ENCODE assay signal across 8 cellular contexts in the genomic region with DNA sequence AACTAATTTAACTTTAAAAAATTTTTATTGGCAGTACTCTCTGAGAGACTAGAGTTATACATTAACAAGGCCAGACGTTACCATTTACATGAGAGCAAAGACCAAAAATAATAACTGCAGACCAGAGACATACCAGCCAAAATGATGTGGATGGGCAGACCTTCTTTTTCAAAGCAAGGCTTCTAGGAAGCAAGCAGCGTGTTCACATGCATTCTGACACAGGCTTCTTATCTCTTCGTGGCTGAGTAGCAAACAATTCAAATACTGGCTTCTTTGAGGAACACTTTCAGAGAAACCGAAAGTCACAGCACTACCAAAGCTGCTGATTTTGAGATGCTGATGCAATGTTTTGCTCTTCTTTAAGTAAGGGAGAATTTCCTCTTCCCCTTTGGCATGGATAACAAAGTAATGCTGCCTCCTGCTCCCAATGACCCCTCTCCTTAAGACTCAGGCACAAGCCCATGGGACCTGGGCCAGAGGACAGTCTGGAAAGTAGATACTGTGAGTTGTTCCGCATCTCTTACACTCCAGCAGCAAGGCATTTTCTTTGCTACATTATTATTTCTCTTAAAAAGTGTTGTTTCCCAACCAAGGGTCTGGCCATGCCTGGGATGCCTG.
DNase-seq lines count a peak whose midpoint lies in the region; ATAC-seq and TF ChIP-seq lines count a peak whose summit lies in the region.

No MANE protein-coding gene starts in this region.

- no peaks in the 10 kb centered on the region for H4K20me1 ChIP-seq in osteoblast (ENCODE audit: insufficient read depth, low read length)

- H3K27me3 ChIP-seq in osteoblast (ENCODE audit: insufficient read depth, low read length) (no peaks in the 10 kb centered on the region), endodermal cell (ENCODE audit: control insufficient read depth, insufficient read depth, low read length, poor library complexity, severe bottlenecking) (no peaks in the 10 kb centered on the region)

- no peaks in the 10 kb centered on the region for H3K79me2 ChIP-seq in osteoblast (ENCODE audit: insufficient read depth, low read length)

- TF ChIP-seq CTCF in coronary artery (IDR thresholded peaks at IDR 0.05) (no peak), osteoblast (IDR thresholded peaks at IDR 0.05; ENCODE audit: extremely low read depth, low read depth, low read length) (no peak), endodermal cell (conservative IDR thresholded peaks at IDR 0.05) (no peak)

- no peaks in the 10 kb centered on the region for H3K36me3 Mint-ChIP-seq in endodermal cell (ENCODE audit: low read depth)
- H3K36me3 Mint-ChIP-seq in effector memory CD8-positive, alpha-beta T cell (ENCODE audit: insufficient read depth), result no peaks in the 10 kb centered on the region

- H3K36me3 ChIP-seq in osteoblast (ENCODE audit: insufficient read depth, low read length) (no peaks in the 10 kb centered on the region), endodermal cell (ENCODE audit: control insufficient read depth, insufficient read depth, low read length) (no peaks in the 10 kb centered on the region)

- H3K4me3 Mint-ChIP-seq in endodermal cell, result no peak overlapping the region
- no peak overlapping the region for H3K4me3 Mint-ChIP-seq in effector memory CD8-positive, alpha-beta T cell

- peak overlapping the region; percentile 35 for H3K4me3 ChIP-seq in coronary artery
- no peak overlapping the region for H3K4me3 ChIP-seq in osteoblast (ENCODE audit: insufficient read depth, low read length)
- no peak overlapping the region for H3K4me3 ChIP-seq in endodermal cell (ENCODE audit: low read length)

- H2AFZ ChIP-seq in osteoblast (ENCODE audit: low read length), result peak overlapping the region; percentile 74

- H3K27me3 Mint-ChIP-seq in endodermal cell (ENCODE audit: insufficient read depth), result no peaks in the 10 kb centered on the region
- peaks cover 9 to 11% of the 10 kb centered on the region in 2 donors for H3K27me3 Mint-ChIP-seq in effector memory CD8-positive, alpha-beta T cell

- H3K27ac ChIP-seq in coronary artery (peak overlapping the region; percentile 49 to 64), osteoblast (ENCODE audit: low read depth, low read length) (peak overlapping the region; percentile 35), endodermal cell (ENCODE audit: low read depth, low read length) (no peak overlapping the region)

- no peak for DNase-seq in coronary artery (ENCODE audit: low spot score)
- DNase-seq in osteoblast (ENCODE audit: insufficient read length, low spot score, missing footprints), result no peak
- DNase-seq in endodermal cell, result no peak
- no peak for DNase-seq in middle frontal gyrus (ENCODE audit: extremely low spot score, low spot score)
- no peak for DNase-seq in stimulated activated CD4-positive, alpha-beta T cell treated with anti-CD3 and anti-CD28 coated beads, Interleukin-2, amount 100 ng/mL, for 24 hours
- no peak for DNase-seq in effector memory CD8-positive, alpha-beta T cell

- H3K4me1 ChIP-seq in osteoblast (ENCODE audit: insufficient read depth, low read length) (peaks cover 42% of the 10 kb centered on the region), endodermal cell (ENCODE audit: control insufficient read depth, insufficient read depth, low read length) (peaks cover 10% of the 10 kb centered on the region)

- no peaks in the 10 kb centered on the region for H3K9me3 Mint-ChIP-seq in endodermal cell
- no peaks in the 10 kb centered on the region for H3K9me3 Mint-ChIP-seq in effector memory CD8-positive, alpha-beta T cell

- ATAC-seq in GM18868 (IDR thresholded peaks at IDR 0.05; ENCODE audit: unreplicated experiment), result peak; percentile 70
- ATAC-seq in HG03378 (IDR thresholded peaks at IDR 0.05; ENCODE audit: unreplicated experiment), result peak; percentile 67
- no peak for ATAC-seq in effector memory CD8-positive, alpha-beta T cell (replicated peaks)

- WGBS in endodermal cell (ENCODE audit: insufficient coverage in 1 of 2, insufficient read length in 1 of 2), 2 experiments, result 91 to 95% methylated on average over 3 to 5 of the region's 5 CpGs

- H3K9ac ChIP-seq in endodermal cell (ENCODE audit: extremely low read depth, low read length, poor library complexity, severe bottlenecking), result no peak overlapping the region

- H3K9me3 ChIP-seq in osteoblast (ENCODE audit: low read depth, low read length) (no peaks in the 10 kb centered on the region), endodermal cell (ENCODE audit: control insufficient read depth, low read length) (no peaks in the 10 kb centered on the region)

- H3K4me1 Mint-ChIP-seq in endodermal cell, result peaks cover 37% of the 10 kb centered on the region
- peaks cover 0 to 7% of the 10 kb centered on the region in 2 donors for H3K4me1 Mint-ChIP-seq in effector memory CD8-positive, alpha-beta T cell (ENCODE audit: low read depth in 2 of 2)

- no peak overlapping the region for H3K27ac Mint-ChIP-seq in endodermal cell
- no peak overlapping the region for H3K27ac Mint-ChIP-seq in effector memory CD8-positive, alpha-beta T cell

- H3K4me2 ChIP-seq in osteoblast (ENCODE audit: insufficient read depth, low read length), result peak overlapping the region; percentile 57
